10 cellular contexts compared by ENCODE assay signal in the genomic region with DNA sequence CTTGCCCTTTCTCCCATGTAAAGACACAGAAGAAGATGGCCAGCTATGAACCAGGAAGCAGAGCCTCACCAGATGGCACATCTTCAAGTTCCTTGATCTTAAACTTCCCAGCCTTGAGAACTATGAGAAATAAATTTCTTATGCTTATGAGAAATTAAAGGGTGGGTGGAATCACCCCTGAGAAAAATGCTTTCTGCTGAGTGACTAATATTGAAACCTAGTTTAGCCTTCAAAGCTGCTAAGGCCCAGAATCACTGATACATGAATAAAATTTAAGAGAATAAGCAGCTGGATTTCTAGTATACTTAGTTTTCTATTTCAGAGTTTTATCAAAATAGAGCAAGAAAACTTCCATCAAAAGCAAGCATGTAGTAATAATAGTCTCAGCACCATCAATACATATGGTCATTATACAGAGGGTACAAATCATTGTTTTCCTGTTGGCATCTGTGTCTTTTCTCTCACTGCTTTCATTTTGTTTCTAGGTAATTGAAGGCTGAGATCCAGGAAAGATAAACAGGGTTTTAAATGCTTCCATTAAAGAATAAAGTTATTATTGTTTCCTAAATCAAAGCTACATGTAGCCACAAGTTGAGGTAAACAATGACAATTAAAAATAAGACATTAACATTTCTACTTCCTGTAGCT. TPM values are rescaled to one million over a fixed set of nuclear protein-coding genes. Genes with fewer than 3 reads are reported as not detected.
A peak's percentile ranks its signal among the peaks of the same experiment; 100 is the strongest.
DNase-seq lines count a peak whose midpoint lies in the region; ATAC-seq, FAIRE-seq and TF ChIP-seq lines count a peak whose summit lies in the region.
"Had no signal": no experiment of that assay in that cellular context is flagged by ENCODE, and none has a peak within 500 bp of the region (broad histone marks: within the 10 kb centered on the region; RNA-seq: fewer than 3 reads in every experiment).

No MANE protein-coding gene starts in this region.

- H3K27ac ChIP-seq in A549: peak overlapping the region; percentile 43 to 70
- H3K27ac ChIP-seq: esophagus muscularis mucosa, pancreas had no signal

- no peak overlapping the region for H3K4me3 ChIP-seq in A549
- H3K4me3 ChIP-seq: esophagus muscularis mucosa, pancreas had no signal

- no peak for TF ChIP-seq POLR2A in A549 (IDR thresholded peaks at IDR 0.05; ENCODE audit: low read length)

- TF ChIP-seq RAD21 in A549 (conservative IDR thresholded peaks at IDR 0.05 in 1 of 2, IDR thresholded peaks at IDR 0.05 in 1 of 2): no peak

- ATAC-seq in A549 (peak in 1 of 2 experiments; percentile 25; a peak in 1 of 6 replicates), HG02642 (IDR thresholded peaks at IDR 0.05; ENCODE audit: poor library complexity, unreplicated experiment) (peak; percentile 77), HG03558 (IDR thresholded peaks at IDR 0.05; ENCODE audit: extremely low read depth, unreplicated experiment) (peak; percentile 64)
- ATAC-seq: pancreas had no signal

- peak overlapping the region; percentile 42 for H3K4me2 ChIP-seq in A549

- POLR2A ChIA-PET in A549 (lab: Yijun Ruan, JAX): interaction anchor here (0.8 kb wide), 1 partner anchor 10 kb away, joined by 4 read pairs; no protein-coding TSS in a partner anchor

- peaks cover 53% of the 10 kb centered on the region for H3K4me1 ChIP-seq in A549
- H3K4me1 ChIP-seq: esophagus muscularis mucosa, pancreas had no signal

- DNase-seq in A549 (ENCODE audit: low read depth in 1 of 2, low spot score in 1 of 2): no peak
- DNase-seq in GM19239 (ENCODE audit: insufficient read length, low spot score): no peak
- DNase-seq in DMS79 (lab: John Stamatoyannopoulos, UW): no peak
- no peak for DNase-seq in activated CD4-positive, CD25-positive, alpha-beta regulatory T cell (lab: John Stamatoyannopoulos, UW)
- DNase-seq in NCI-H2107 treated with DMSO at 0.1 percent for 48 hours (lab: John Stamatoyannopoulos, UW; ENCODE audit: unreplicated experiment): no peak
- DNase-seq in RKO (ENCODE audit: low spot score): no peak
- DNase-seq: pancreas had no signal

- CTCF ChIA-PET in A549 (lab: Yijun Ruan, JAX): interaction anchor here (0.6 to 1.1 kb wide), 3 partner anchors 29 to 146 kb away, joined by 3 to 5 read pairs (median 4); no protein-coding TSS in a partner anchor

- no peak for FAIRE-seq in A549 (lab: Jason Lieb, UNC)
- FAIRE-seq in GM19239 (lab: Jason Lieb, UNC): peak; percentile 40
- FAIRE-seq: pancreas had no signal

- no peaks in the 10 kb centered on the region for H3K9me3 ChIP-seq in A549
- H3K9me3 ChIP-seq: esophagus muscularis mucosa, pancreas had no signal

- no peak for TF ChIP-seq EP300 in A549 (IDR thresholded peaks at IDR 0.05)

- TF ChIP-seq CTCF in A549 (IDR thresholded peaks at IDR 0.05): no peak

TF ChIP-seq in A549, 52 proteins besides CTCF, POLR2A, EP300 and RAD21:
- TF ChIP-seq KDM1A (IDR thresholded peaks at IDR 0.05; ENCODE audit: low read depth) (no peak), FOSL2 (IDR thresholded peaks at IDR 0.05) (no peak), FOSL2 (CRISPR knock-in tag; IDR thresholded peaks at IDR 0.05) (no peak), USF2 (IDR thresholded peaks at IDR 0.05) (no peak), MYC (IDR thresholded peaks at IDR 0.05; ENCODE audit: borderline replicate concordance, low read length) (no peak), PHF8 (IDR thresholded peaks at IDR 0.05; ENCODE audit: borderline replicate concordance, low read depth) (no peak), SMC3 (IDR thresholded peaks at IDR 0.05) (no peak), HOXA7 (CRISPR knock-in tag; IDR thresholded peaks at IDR 0.05) (no peak), HOXB5 (CRISPR knock-in tag; IDR thresholded peaks at IDR 0.05) (no peak), CEBPB (IDR thresholded peaks at IDR 0.05) (no peak), FOSB (CRISPR knock-in tag; IDR thresholded peaks at IDR 0.05) (no peak), EHMT2 (IDR thresholded peaks at IDR 0.05; ENCODE audit: low read depth) (no peak), JUN (IDR thresholded peaks at IDR 0.05) (no peak), CHD2 (IDR thresholded peaks at IDR 0.05; ENCODE audit: low read length, partially characterized antibody) (no peak), KDM5A (IDR thresholded peaks at IDR 0.05) (no peak), FOXS1 (CRISPR knock-in tag; IDR thresholded peaks at IDR 0.05) (no peak), HES2 (IDR thresholded peaks at IDR 0.05) (no peak)

RNA-seq across cellular contexts. Expression of gene COL5A2, which starts 53.3 kb away (rescaled TPM):
- polyA plus RNA-seq in A549 (2011; rRNA removed) (215 and 244 TPM in 2 replicates), A549 (2017; fragmentation: RNase III; extraction: RNeasy Plus Mini Kit Qiagen cat#74134 plus additional on column Dnase treatment) (114 to 156 TPM (median 152 TPM) in 3 replicates)
- 66.7 and 70.8 TPM in 2 replicates for polyA plus RNA-seq in A549 (2012; cell fraction: cytosol; rRNA removed)
- 138 and 156 TPM in 2 replicates for polyA plus RNA-seq in A549 (2012; cell fraction: nucleus; rRNA removed)
- polyA minus RNA-seq in A549 (2011; rRNA and poly(A)+ RNA removed): 199 and 285 TPM in 2 replicates
